In the genomic region with DNA sequence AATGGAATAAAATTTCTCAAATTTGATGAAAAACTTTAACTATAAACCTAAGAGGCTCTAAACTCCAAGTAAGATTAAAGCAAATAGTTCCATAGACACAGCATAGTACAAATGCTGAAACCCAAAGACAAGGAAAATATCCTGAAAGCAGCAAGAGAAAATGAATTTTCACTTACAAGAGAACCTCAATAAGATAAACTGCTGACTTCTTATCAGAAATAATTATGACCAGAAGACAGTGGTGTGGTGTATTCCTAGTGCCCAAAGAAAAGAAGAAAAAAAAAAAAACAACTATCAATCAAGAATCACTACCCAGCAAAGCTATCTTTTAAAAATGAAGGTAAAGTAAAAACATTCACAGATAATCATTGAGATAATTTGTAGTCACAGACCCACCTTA, we compare ENCODE assay signal across 22 cellular contexts.
DNase-seq lines count a peak whose midpoint lies in the region; ATAC-seq and TF ChIP-seq lines count a peak whose summit lies in the region.
"Had no signal": no experiment of that assay in that cellular context is flagged by ENCODE, and none has a peak within 500 bp of the region (broad histone marks: within the 10 kb centered on the region; RNA-seq: fewer than 3 reads in every experiment).

No MANE protein-coding gene starts in this region.

- H3K9me3 ChIP-seq in HEK293 (ENCODE audit: control insufficient read depth, insufficient read depth, low read depth, low read length), result no peaks in the 10 kb centered on the region
- H3K9me3 ChIP-seq: BE2C, BLaER1 had no signal

- H3K9me3 Mint-ChIP-seq in WTC11, result peaks cover 24% of the 10 kb centered on the region

- 0 out of 2 replicates have a peak, but pooled peaks cover 3% of the 10 kb centered on the region for H3K4me1 Mint-ChIP-seq in WTC11
- H3K4me1 Mint-ChIP-seq: CD14-positive monocyte; CD4-positive, alpha-beta memory T cell; CD4-positive, CD25-positive, alpha-beta regulatory T cell; CD8-positive, alpha-beta memory T cell had no signal

- no peak for ATAC-seq in WTC11
- ATAC-seq: GM12878 had no signal

- no peaks in the 10 kb centered on the region for H3K36me3 ChIP-seq in HEK293 (ENCODE audit: control insufficient read depth in 2 of 2, insufficient read depth in 1 of 2, low read length in 2 of 2)
- H3K36me3 ChIP-seq: BE2C, BLaER1 had no signal

- no peaks in the 10 kb centered on the region for H3K27me3 Mint-ChIP-seq in WTC11 (ENCODE audit: low read depth)
- H3K27me3 Mint-ChIP-seq: CD4-positive, CD25-positive, alpha-beta regulatory T cell had no signal

- TF ChIP-seq CTCF in HEK293 (tag by site-specific recombination; IDR thresholded peaks at IDR 0.05), result no peak
- no peak for TF ChIP-seq CTCF in WTC11 (IDR thresholded peaks at IDR 0.05)

- no peak overlapping the region for H3K27ac Mint-ChIP-seq in WTC11
- H3K27ac Mint-ChIP-seq: CD4-positive, alpha-beta memory T cell; CD4-positive, CD25-positive, alpha-beta regulatory T cell; CD8-positive, alpha-beta memory T cell had no signal

- CTCF ChIA-PET in HEK293 (lab: Yijun Ruan, JAX) (interaction anchor here (0.6 kb wide), 1 partner anchor 1220 kb away, joined by 3 read pairs; no protein-coding TSS in a partner anchor), WTC11 (lab: Charles Lee) (no interaction called here)

- peaks cover 14% of the 10 kb centered on the region for H3K36me3 Mint-ChIP-seq in WTC11
- H3K36me3 Mint-ChIP-seq: CD14-positive monocyte; CD4-positive, alpha-beta memory T cell; CD4-positive, CD25-positive, alpha-beta regulatory T cell; CD8-positive, alpha-beta memory T cell had no signal

- H3K4me3 ChIP-seq in HEK293 (ENCODE audit: low read depth, low read length), result no peak overlapping the region
- H3K4me3 ChIP-seq: BLaER1, GM12878 had no signal

- no peak overlapping the region for H3K27ac ChIP-seq in HEK293 (ENCODE audit: extremely low read depth, low read depth, low read length)
- H3K27ac ChIP-seq: 22Rv1, BLaER1 had no signal

- no peaks in the 10 kb centered on the region for H3K4me1 ChIP-seq in HEK293 (ENCODE audit: control insufficient read depth, insufficient read depth, low read length)
- H3K4me1 ChIP-seq: BLaER1 had no signal

- POLR2A ChIA-PET in HEK293 (lab: Yijun Ruan, JAX) (no interaction called here), WTC11 (lab: Charles Lee) (no interaction called here)

- no peak overlapping the region for H3K4me3 Mint-ChIP-seq in WTC11
- H3K4me3 Mint-ChIP-seq: CD14-positive monocyte; CD4-positive, alpha-beta memory T cell; CD4-positive, CD25-positive, alpha-beta regulatory T cell; CD8-positive, alpha-beta memory T cell had no signal

- peak; percentile 10 for DNase-seq in DMS 273 (lab: John Stamatoyannopoulos, UW; ENCODE audit: unreplicated experiment)
- no peak for DNase-seq in DMS 273 treated with DMSO at 0.1 percent for 48 hours (lab: John Stamatoyannopoulos, UW)
- no peak for DNase-seq in WTC11 (ENCODE audit: low spot score)
- no peak for DNase-seq in NCI-H2107 treated with DMSO at 0.1 percent for 48 hours (lab: John Stamatoyannopoulos, UW; ENCODE audit: unreplicated experiment)
- DNase-seq: ACHN; BE2C; C1 segment of cervical spinal cord; CD4-positive, alpha-beta memory T cell; CD4-positive, CD25-positive, alpha-beta regulatory T cell; CD8-positive, alpha-beta memory T cell; COR-L47; DMS153; DMS53; DMS79; DND-41; EL; GDM1 had no signal

TF ChIP-seq in HEK293, 187 proteins besides CTCF, POLR2A, EP300 and RAD21:
- TF ChIP-seq PRDM1 (tag by site-specific recombination; IDR thresholded peaks at IDR 0.05) (0 out of 2 replicates have a peak, but pooled peaks have one; percentile 5), ZNF426 (tag by site-specific recombination; IDR thresholded peaks at IDR 0.05) (no peak), SETDB1 (IDR thresholded peaks at IDR 0.05; ENCODE audit: insufficient read length, low read length) (peak; percentile 23)
TF ChIP-seq in HEK293: peak in this region for 2.

TF ChIP-seq in WTC11, 78 proteins besides CTCF, POLR2A, EP300 and RAD21:
- no peak for TF ChIP-seq TCF7 (CRISPR knock-in tag; IDR thresholded peaks at IDR 0.05; ENCODE audit: low read depth)
- no peak for TF ChIP-seq FOXP1 (CRISPR knock-in tag; IDR thresholded peaks at IDR 0.05; ENCODE audit: borderline replicate concordance)
- peak; percentile 91 for TF ChIP-seq ZNF317 (CRISPR knock-in tag; IDR thresholded peaks at IDR 0.05; ENCODE audit: borderline replicate concordance, low read depth)
